In genomic region chr10:24724381-24725228, GRCh38 we compare ENCODE assay signal across 8 cellular contexts.
DNase-seq lines count a peak whose midpoint lies in the region; ATAC-seq lines count a peak whose summit lies in the region.

No MANE protein-coding gene starts in this region.

- peak; percentile 82 for ATAC-seq in GM19043 (IDR thresholded peaks at IDR 0.05; ENCODE audit: low read depth, unreplicated experiment)
- peak; percentile 88 for ATAC-seq in HG03354 (IDR thresholded peaks at IDR 0.05; ENCODE audit: poor library complexity, severe bottlenecking, unreplicated experiment)
- ATAC-seq in activated CD4-positive, CD25-positive, alpha-beta regulatory T cell treated with anti-CD3 and anti-CD28 coated beads, Interleukin-2, amount 50 U/mL, for 24 hours = peak; percentile 92 to 94

- DNase-seq in AG20443 (ENCODE audit: low spot score) (peak; percentile 99), NCI-H446 (lab: John Stamatoyannopoulos, UW) (peak; percentile 95 to 97), cerebellar cortex (ENCODE audit: low spot score) (peak; percentile 99), islet precursor cell (peak; percentile 99)
- peak; percentile 95 for DNase-seq in stimulated activated CD4-positive, alpha-beta T cell treated with anti-CD3 and anti-CD28 coated beads, Interleukin-12 subunit alpha, Interleukin-12 subunit beta, amount 100 ng/mL, for 4 hours

Comparison
In these comparisons a context has a peak if more than half of its experiments do, and no peak if none do; other contexts are left out.
1. Peak in every context shown above with its lines: DNase-seq and ATAC-seq.